Comparison of ENCODE assay signal across 2 cellular contexts in the genomic region with DNA sequence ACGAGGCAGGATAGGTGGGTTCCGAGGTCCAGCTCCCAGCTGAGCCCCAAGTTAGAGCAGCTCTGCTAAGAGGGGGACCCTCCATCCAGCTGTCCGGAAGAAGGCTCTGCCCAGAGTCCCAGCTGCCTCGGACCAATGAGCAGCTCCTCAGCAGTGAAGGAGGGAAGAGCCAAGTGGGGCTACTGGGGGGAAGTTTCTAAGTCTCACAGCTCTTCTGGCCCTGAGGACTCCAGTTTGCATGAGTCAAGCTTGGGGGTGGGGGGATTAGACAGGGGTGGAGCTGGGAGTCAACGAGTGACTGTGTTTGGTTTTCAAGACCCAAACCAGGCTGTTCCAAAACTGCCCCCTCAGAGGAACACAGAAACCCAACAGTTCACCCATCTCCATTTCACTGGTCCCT.
A peak's percentile ranks its signal among the peaks of the same experiment; 100 is the strongest.
TF ChIP-seq lines count a peak whose summit lies in the region.

No MANE protein-coding gene starts in this region.

TF ChIP-seq in SK-N-SH, 30 proteins besides CTCF, POLR2A, EP300 and RAD21 (continued from another document):
- TF ChIP-seq REST (IDR thresholded peaks at IDR 0.05; ENCODE audit: low read depth, low read length): no peak
- no peak for TF ChIP-seq TCF12 (IDR thresholded peaks at IDR 0.05)
- 0 out of 2 replicates have a peak, but pooled peaks have one; percentile 14 for TF ChIP-seq FOSL2 (IDR thresholded peaks at IDR 0.05; ENCODE audit: borderline replicate concordance, low read depth)

TF ChIP-seq in SK-N-SH treated with all-trans-retinoic acid at 6 μM for 48 hours, 23 proteins besides CTCF, POLR2A, EP300 and RAD21 (continued from another document):
- TF ChIP-seq, protein P1, sequence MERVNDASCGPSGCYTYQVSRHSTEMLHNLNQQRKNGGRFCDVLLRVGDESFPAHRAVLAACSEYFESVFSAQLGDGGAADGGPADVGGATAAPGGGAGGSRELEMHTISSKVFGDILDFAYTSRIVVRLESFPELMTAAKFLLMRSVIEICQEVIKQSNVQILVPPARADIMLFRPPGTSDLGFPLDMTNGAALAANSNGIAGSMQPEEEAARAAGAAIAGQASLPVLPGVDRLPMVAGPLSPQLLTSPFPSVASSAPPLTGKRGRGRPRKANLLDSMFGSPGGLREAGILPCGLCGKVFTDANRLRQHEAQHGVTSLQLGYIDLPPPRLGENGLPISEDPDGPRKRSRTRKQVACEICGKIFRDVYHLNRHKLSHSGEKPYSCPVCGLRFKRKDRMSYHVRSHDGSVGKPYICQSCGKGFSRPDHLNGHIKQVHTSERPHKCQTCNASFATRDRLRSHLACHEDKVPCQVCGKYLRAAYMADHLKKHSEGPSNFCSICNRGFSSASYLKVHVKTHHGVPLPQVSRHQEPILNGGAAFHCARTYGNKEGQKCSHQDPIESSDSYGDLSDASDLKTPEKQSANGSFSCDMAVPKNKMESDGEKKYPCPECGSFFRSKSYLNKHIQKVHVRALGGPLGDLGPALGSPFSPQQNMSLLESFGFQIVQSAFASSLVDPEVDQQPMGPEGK (CRISPR knock-in tag; IDR thresholded peaks at IDR 0.05; ENCODE audit: borderline replicate concordance): no peak
- TF ChIP-seq ZNF565 (CRISPR knock-in tag; conservative IDR thresholded peaks at IDR 0.05; ENCODE audit: low read depth): no peak
- TF ChIP-seq POU6F1 (CRISPR knock-in tag; IDR thresholded peaks at IDR 0.05; ENCODE audit: borderline replicate concordance, low read depth): no peak
- TF ChIP-seq GLIS3 (CRISPR knock-in tag; IDR thresholded peaks at IDR 0.05): no peak
- no peak for TF ChIP-seq BACH2 (CRISPR knock-in tag; IDR thresholded peaks at IDR 0.05; ENCODE audit: borderline replicate concordance)
